In the genomic region with DNA sequence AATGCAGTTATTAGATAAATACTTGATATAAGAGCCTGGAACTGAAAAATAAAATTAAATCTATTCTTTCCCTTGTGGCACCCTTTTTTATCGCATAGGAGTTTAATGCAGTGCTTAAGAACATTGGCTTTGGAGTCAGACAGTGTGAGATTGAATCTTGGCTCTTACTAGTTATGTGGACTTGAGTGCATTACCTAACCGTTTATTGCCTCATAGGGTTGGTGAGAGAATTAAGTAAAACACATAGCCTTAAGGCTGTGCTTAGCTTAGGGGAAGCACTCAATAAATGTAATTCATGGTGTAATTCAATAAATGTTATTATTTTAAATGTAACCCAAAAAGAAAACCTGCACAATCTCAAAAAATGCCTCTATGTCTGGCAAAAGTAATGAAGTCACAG, we compare ENCODE assay signal across 1 cellular context.
A peak's percentile ranks its signal among the peaks of the same experiment; 100 is the strongest.
TF ChIP-seq lines count a peak whose summit lies in the region.

No MANE protein-coding gene starts in this region.

TF ChIP-seq in GM12878, 131 proteins besides CTCF, POLR2A, EP300 and RAD21 (continued from another document):
- TF ChIP-seq, protein P1, sequence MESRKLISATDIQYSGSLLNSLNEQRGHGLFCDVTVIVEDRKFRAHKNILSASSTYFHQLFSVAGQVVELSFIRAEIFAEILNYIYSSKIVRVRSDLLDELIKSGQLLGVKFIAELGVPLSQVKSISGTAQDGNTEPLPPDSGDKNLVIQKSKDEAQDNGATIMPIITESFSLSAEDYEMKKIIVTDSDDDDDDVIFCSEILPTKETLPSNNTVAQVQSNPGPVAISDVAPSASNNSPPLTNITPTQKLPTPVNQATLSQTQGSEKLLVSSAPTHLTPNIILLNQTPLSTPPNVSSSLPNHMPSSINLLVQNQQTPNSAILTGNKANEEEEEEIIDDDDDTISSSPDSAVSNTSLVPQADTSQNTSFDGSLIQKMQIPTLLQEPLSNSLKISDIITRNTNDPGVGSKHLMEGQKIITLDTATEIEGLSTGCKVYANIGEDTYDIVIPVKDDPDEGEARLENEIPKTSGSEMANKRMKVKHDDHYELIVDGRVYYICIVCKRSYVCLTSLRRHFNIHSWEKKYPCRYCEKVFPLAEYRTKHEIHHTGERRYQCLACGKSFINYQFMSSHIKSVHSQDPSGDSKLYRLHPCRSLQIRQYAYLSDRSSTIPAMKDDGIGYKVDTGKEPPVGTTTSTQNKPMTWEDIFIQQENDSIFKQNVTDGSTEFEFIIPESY (IDR thresholded peaks at IDR 0.05), result no peak
- TF ChIP-seq POLR2AphosphoS5 (IDR thresholded peaks at IDR 0.05; ENCODE audit: low read length) (no peak), ZNF384 (IDR thresholded peaks at IDR 0.05; ENCODE audit: borderline replicate concordance, low read depth, low read length) (no peak), ATF7 (IDR thresholded peaks at IDR 0.05; ENCODE audit: low read depth) (peak; percentile 38; the same call in 1 of the 2 replicates)
